In the genomic region with DNA sequence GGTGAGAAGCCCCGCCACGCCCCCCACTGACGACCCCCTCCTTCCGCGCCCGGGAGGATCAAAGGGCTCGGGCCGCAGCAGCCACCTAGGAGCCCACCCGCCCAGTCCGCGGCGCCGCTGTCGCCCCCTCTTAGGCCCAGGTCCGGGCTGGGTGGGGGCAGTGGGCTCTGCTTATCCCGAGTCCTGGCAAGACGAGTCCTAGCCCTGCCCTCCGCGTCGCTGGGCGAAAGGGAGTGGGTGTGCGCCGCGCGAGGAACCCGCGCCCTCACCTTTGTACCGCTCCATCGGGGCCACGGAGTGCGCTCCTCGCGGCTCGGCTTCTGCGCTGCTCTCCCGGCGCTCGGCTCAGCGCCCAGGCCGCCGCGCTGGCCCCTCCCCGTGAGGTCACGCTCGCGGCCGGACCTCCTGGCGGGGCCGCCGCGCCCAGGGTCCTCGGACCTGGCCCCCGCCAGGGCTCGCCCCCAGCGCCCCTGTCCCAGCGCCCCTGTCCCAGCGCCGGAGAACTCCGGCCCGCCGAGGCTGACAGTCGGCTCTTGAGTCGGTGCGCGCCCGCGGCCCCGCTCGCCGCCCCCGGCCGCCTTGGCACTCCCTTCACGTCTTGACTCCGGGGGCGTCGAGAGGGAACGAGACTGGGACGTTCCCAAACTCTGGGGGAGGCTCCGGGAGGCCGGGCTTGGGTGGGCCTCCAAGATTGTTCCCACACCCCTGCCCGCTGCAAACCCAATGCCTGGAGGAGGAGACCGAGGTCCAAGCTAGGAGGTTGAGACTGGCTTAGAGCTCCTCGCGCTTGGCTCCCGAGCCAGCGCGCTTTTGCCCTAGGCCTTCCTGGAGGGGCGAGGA, we compare ENCODE assay signal across 8 cellular contexts. TPM values are rescaled to one million over a fixed set of nuclear protein-coding genes. Genes with fewer than 3 reads are reported as not detected.
A peak's percentile ranks its signal among the peaks of the same experiment; 100 is the strongest.
DNase-seq lines count a peak whose midpoint lies in the region; ATAC-seq and TF ChIP-seq lines count a peak whose summit lies in the region.

A gene with protein sequence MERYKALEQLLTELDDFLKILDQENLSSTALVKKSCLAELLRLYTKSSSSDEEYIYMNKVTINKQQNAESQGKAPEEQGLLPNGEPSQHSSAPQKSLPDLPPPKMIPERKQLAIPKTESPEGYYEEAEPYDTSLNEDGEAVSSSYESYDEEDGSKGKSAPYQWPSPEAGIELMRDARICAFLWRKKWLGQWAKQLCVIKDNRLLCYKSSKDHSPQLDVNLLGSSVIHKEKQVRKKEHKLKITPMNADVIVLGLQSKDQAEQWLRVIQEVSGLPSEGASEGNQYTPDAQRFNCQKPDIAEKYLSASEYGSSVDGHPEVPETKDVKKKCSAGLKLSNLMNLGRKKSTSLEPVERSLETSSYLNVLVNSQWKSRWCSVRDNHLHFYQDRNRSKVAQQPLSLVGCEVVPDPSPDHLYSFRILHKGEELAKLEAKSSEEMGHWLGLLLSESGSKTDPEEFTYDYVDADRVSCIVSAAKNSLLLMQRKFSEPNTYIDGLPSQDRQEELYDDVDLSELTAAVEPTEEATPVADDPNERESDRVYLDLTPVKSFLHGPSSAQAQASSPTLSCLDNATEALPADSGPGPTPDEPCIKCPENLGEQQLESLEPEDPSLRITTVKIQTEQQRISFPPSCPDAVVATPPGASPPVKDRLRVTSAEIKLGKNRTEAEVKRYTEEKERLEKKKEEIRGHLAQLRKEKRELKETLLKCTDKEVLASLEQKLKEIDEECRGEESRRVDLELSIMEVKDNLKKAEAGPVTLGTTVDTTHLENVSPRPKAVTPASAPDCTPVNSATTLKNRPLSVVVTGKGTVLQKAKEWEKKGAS (minus strand): TSS at position 332 of the 840 bp plus-strand sequence. CDS start 47 bp downstream, at position 285.

- peak within 1 kb of the TSS; percentile 44 for H3K4me3 ChIP-seq in MG63
- peak within 1 kb of the TSS; percentile 61 for H3K4me3 ChIP-seq in epithelial cell of esophagus (ENCODE audit: low read length)
- H3K4me3 ChIP-seq in naive thymus-derived CD4-positive, alpha-beta T cell (ENCODE audit: low read length), result no peak within 1 kb of the TSS

- H3K9me3 Mint-ChIP-seq in naive thymus-derived CD4-positive, alpha-beta T cell, result peaks cover 0 to 5% (median 3%) of the 10 kb centered on the region in 11 donors
- no peaks in the 10 kb centered on the region for H3K9me3 Mint-ChIP-seq in effector memory CD8-positive, alpha-beta T cell

- POLR2A ChIA-PET in naive thymus-derived CD4-positive, alpha-beta T cell (lab: Charles Lee), result no interaction called here

- intact Hi-C loops in naive thymus-derived CD4-positive, alpha-beta T cell (cut with micrococcal nuclease), result no loop called here

- TF ChIP-seq CTCF in epithelial cell of esophagus (IDR thresholded peaks at IDR 0.05; ENCODE audit: insufficient read depth, low read depth, low read length, missing control alignments), result no peak

- peaks cover 6 to 17% (median 10%) of the 10 kb centered on the region in 7 donors for H3K4me1 Mint-ChIP-seq in naive thymus-derived CD4-positive, alpha-beta T cell
- peaks cover 0 to 6% of the 10 kb centered on the region in 2 donors for H3K4me1 Mint-ChIP-seq in effector memory CD8-positive, alpha-beta T cell (ENCODE audit: low read depth in 2 of 2)

- no peaks in the 10 kb centered on the region for H3K4me1 ChIP-seq in naive thymus-derived CD4-positive, alpha-beta T cell (ENCODE audit: control insufficient read depth in 2 of 2, insufficient read depth in 2 of 2, low read length in 2 of 2)

- DNase-seq in G401 (ENCODE audit: low spot score), result peak; percentile 47
- DNase-seq in MG63, result peak; percentile 47
- DNase-seq in epithelial cell of esophagus (ENCODE audit: low read depth), result peak; percentile 47
- DNase-seq in naive thymus-derived CD4-positive, alpha-beta T cell, result no peak
- no peak for DNase-seq in NOMO-1 (lab: John Stamatoyannopoulos, UW; ENCODE audit: unreplicated experiment in 2 of 2)
- no peak for DNase-seq in effector memory CD8-positive, alpha-beta T cell
- DNase-seq in NCI-H187 treated with DMSO at 0.1 percent for 48 hours (lab: John Stamatoyannopoulos, UW), result no peak

- H3K9me3 ChIP-seq in MG63, result no peaks in the 10 kb centered on the region
- H3K9me3 ChIP-seq in naive thymus-derived CD4-positive, alpha-beta T cell (ENCODE audit: control insufficient read depth in 2 of 3, low read length in 3 of 3), result no peaks in the 10 kb centered on the region

- CTCF ChIA-PET in naive thymus-derived CD4-positive, alpha-beta T cell (lab: Charles Lee), result no interaction called here

- no peaks in the 10 kb centered on the region for H3K36me3 ChIP-seq in MG63
- H3K36me3 ChIP-seq in naive thymus-derived CD4-positive, alpha-beta T cell (ENCODE audit: control insufficient read depth in 2 of 3, insufficient read depth in 3 of 3, low read length in 3 of 3), result no peaks in the 10 kb centered on the region

- H3K27ac Mint-ChIP-seq in naive thymus-derived CD4-positive, alpha-beta T cell, result no peak within 1 kb of the TSS
- H3K27ac Mint-ChIP-seq in effector memory CD8-positive, alpha-beta T cell, result no peak within 1 kb of the TSS

- no peaks in the 10 kb centered on the region; the same call in 1 of the 2 replicates for H3K27me3 ChIP-seq in MG63
- no peaks in the 10 kb centered on the region for H3K27me3 ChIP-seq in naive thymus-derived CD4-positive, alpha-beta T cell (ENCODE audit: control insufficient read depth in 2 of 2, insufficient read depth in 2 of 2, low read length in 2 of 2)

- in situ Hi-C loops in G401 (cut with HindIII; ENCODE audit: low sequenced_read_pairs), result no loop called here

- H3K4me3 Mint-ChIP-seq in naive thymus-derived CD4-positive, alpha-beta T cell, result peak within 1 kb of the TSS; percentile 30 to 69 (median 43)
- peak within 1 kb of the TSS in 1 of 2 donors; percentile 59 for H3K4me3 Mint-ChIP-seq in effector memory CD8-positive, alpha-beta T cell

- H3K27ac ChIP-seq in naive thymus-derived CD4-positive, alpha-beta T cell (ENCODE audit: low read depth, low read length), result no peak within 1 kb of the TSS

- peaks cover 0 to 10% (median 0%) of the 10 kb centered on the region in 5 donors for H3K36me3 Mint-ChIP-seq in naive thymus-derived CD4-positive, alpha-beta T cell
- peaks cover 4% of the 10 kb centered on the region for H3K36me3 Mint-ChIP-seq in effector memory CD8-positive, alpha-beta T cell (ENCODE audit: insufficient read depth)

- peaks cover 59 to 78% (median 73%) of the 10 kb centered on the region in 5 donors for H3K27me3 Mint-ChIP-seq in naive thymus-derived CD4-positive, alpha-beta T cell
- peaks cover 69 to 96% of the 10 kb centered on the region in 2 donors for H3K27me3 Mint-ChIP-seq in effector memory CD8-positive, alpha-beta T cell

- peak; percentile 42 for ATAC-seq in naive thymus-derived CD4-positive, alpha-beta T cell
- no peak for ATAC-seq in effector memory CD8-positive, alpha-beta T cell (replicated peaks)
- ATAC-seq in GM19023 (IDR thresholded peaks at IDR 0.05; ENCODE audit: unreplicated experiment), result no peak

RNA-seq across cellular contexts. Expression of the gene that starts here (rescaled TPM):
- 0.10 TPM in 1 of 2 replicates, not detected in the other for total RNA-seq in G401 (2014; rRNA removed; shearing (Covaris generic))
- 3.4 and 3.8 TPM in 2 replicates for total RNA-seq in MG63 (2014; rRNA removed; shearing (Covaris generic); ENCODE audit: low replicate concordance)
- total RNA-seq in naive thymus-derived CD4-positive, alpha-beta T cell, result 1 to 10 TPM in 3 of 5 experiments, under 1 TPM in 2; 0.56 to 3.0 (median 1.5) TPM
- 1 to 10 TPM in 1 of 2 donors, under 1 TPM in 1; 0.66 to 1.6 TPM for polyA plus RNA-seq in naive thymus-derived CD4-positive, alpha-beta T cell

Comparison
In these comparisons a context has a peak if more than half of its experiments do, and no peak if none do; other contexts are left out.
1. Peak in DNase-seq in G401; RNA of the gene not detected or under 1 TPM.
2. DNase-seq: peak in MG63 (single experiment) and epithelial cell of esophagus (single experiment); none in naive thymus-derived CD4-positive, alpha-beta T cell (0 of 9), NOMO-1 (0 of 2), effector memory CD8-positive, alpha-beta T cell (0 of 3) and NCI-H187 treated with DMSO at 0.1 percent for 48 hours (single experiment).